Comparison of ENCODE assay signal across 1 cellular context in genomic region chr14:33555710-33556350, GRCh38.
TF ChIP-seq lines count a peak whose summit lies in the region.

No MANE protein-coding gene starts in this region.

TF ChIP-seq in SK-N-SH treated with all-trans-retinoic acid at 6 μM for 48 hours, 23 proteins besides CTCF, POLR2A, EP300 and RAD21 (continued from another document):
- TF ChIP-seq ZFP3 (CRISPR knock-in tag; IDR thresholded peaks at IDR 0.05): no peak
- TF ChIP-seq ZNF8 (CRISPR knock-in tag; IDR thresholded peaks at IDR 0.05): no peak
- no peak for TF ChIP-seq TOX (CRISPR knock-in tag; IDR thresholded peaks at IDR 0.05; ENCODE audit: borderline replicate concordance)
- no peak for TF ChIP-seq POU6F1 (CRISPR knock-in tag; IDR thresholded peaks at IDR 0.05; ENCODE audit: borderline replicate concordance, low read depth)
- no peak for TF ChIP-seq TSHZ2 (CRISPR knock-in tag; IDR thresholded peaks at IDR 0.05)
- no peak for TF ChIP-seq RARB (CRISPR knock-in tag; IDR thresholded peaks at IDR 0.05)
- no peak for TF ChIP-seq ZNF70 (CRISPR knock-in tag; IDR thresholded peaks at IDR 0.05)
- no peak for TF ChIP-seq ISL1 (CRISPR knock-in tag; IDR thresholded peaks at IDR 0.05)
- TF ChIP-seq ZNF565 (CRISPR knock-in tag; conservative IDR thresholded peaks at IDR 0.05; ENCODE audit: low read depth): no peak
- TF ChIP-seq CREB5 (CRISPR knock-in tag; IDR thresholded peaks at IDR 0.05; ENCODE audit: low read depth): no peak
- TF ChIP-seq TCF4 (CRISPR knock-in tag; IDR thresholded peaks at IDR 0.05; ENCODE audit: borderline replicate concordance): no peak
- TF ChIP-seq PPARA (CRISPR knock-in tag; IDR thresholded peaks at IDR 0.05; ENCODE audit: borderline replicate concordance): no peak
